ENCODE assay signal across 1 cellular context in the genomic region with DNA sequence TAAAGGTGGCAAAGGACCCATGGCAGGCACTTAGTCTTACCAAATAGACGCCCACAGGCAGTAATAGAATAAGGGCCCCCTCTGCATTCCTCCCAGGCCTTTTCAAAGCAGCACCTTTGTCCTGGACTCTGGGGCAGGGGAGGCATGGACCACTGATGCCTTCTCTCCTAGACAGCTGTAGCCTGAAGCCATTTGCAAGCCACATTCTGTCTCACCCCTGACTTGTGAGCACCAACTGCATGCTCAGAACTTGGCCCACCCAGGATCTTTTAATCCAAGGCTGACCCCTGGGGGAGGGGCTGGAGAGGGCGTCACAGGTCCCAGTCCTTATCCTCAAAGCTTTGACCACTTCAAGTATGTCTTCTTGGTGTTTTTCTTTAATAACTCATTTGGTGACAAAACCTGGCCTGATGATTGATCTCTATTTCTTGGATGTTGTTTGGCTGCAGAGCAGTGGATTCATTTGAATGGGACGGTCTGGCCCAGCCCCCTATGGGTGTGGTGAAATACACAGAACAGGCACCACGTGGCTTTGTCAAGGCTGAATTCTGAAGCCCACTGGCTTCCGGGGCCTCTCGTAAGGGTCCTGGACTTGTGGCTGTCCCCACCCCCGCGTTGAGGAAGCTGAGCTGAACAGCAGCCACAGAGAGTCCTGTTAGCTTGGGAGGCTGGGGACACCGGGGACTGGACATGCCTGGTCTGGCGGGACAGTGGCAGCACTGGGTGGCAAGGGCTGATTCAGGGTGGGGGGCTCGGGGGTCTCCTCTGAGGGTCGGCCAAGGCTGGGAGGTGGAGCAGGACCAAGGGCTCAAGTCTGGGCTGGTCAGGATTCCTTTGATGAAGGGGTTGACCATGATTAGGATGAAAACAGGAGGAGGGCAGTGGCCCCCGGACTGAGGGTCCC.
A peak's percentile ranks its signal among the peaks of the same experiment; 100 is the strongest.
TF ChIP-seq lines count a peak whose summit lies in the region.

No MANE protein-coding gene starts in this region.

TF ChIP-seq in HepG2, 621 proteins besides CTCF, POLR2A, EP300 and RAD21 (continued from another document and continues in another):
- TF ChIP-seq DZIP1 (CRISPR knock-in tag; IDR thresholded peaks at IDR 0.05) = no peak
- TF ChIP-seq POGZ (CRISPR knock-in tag; IDR thresholded peaks at IDR 0.05) = no peak
- peak; percentile 35; the same call in 1 of the 2 replicates for TF ChIP-seq YEATS4 (CRISPR knock-in tag; IDR thresholded peaks at IDR 0.05; ENCODE audit: borderline replicate concordance)
- TF ChIP-seq ZSCAN31 (CRISPR knock-in tag; IDR thresholded peaks at IDR 0.05; ENCODE audit: low read depth) = no peak
- no peak for TF ChIP-seq TSC22D2 (CRISPR knock-in tag; IDR thresholded peaks at IDR 0.05; ENCODE audit: borderline replicate concordance)
- TF ChIP-seq TFAP4 (IDR thresholded peaks at IDR 0.05; ENCODE audit: borderline replicate concordance, low read depth) = no peak
- 0 out of 2 replicates have a peak, but pooled peaks have one; percentile 15 for TF ChIP-seq RFXANK (CRISPR knock-in tag; IDR thresholded peaks at IDR 0.05)
- peak; percentile 51; the same call in 1 of the 2 replicates for TF ChIP-seq NRL (CRISPR knock-in tag; IDR thresholded peaks at IDR 0.05; ENCODE audit: borderline replicate concordance)
- TF ChIP-seq, protein P1, sequence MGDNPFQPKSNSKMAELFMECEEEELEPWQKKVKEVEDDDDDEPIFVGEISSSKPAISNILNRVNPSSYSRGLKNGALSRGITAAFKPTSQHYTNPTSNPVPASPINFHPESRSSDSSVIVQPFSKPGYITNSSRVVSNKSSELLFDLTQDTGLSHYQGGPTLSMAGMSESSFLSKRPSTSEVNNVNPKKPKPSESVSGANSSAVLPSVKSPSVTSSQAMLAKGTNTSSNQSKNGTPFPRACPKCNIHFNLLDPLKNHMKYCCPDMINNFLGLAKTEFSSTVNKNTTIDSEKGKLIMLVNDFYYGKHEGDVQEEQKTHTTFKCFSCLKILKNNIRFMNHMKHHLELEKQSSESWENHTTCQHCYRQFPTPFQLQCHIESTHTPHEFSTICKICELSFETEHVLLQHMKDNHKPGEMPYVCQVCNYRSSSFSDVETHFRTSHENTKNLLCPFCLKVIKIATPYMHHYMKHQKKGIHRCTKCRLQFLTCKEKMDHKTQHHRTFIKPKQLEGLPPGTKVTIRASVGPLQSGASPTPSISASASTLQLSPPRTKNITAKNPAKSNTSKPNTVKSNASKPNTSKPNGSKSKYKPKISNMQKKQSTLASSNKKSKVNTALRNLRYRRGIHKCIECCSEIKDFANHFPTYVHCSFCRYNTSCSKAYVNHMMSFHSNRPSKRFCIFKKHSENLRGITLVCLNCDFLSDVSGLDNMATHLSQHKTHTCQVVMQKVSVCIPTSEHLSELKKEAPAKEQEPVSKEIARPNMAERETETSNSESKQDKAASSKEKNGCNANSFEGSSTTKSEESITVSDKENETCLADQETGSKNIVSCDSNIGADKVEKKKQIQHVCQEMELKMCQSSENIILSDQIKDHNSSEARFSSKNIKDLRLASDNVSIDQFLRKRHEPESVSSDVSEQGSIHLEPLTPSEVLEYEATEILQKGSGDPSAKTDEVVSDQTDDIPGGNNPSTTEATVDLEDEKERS (CRISPR knock-in tag; IDR thresholded peaks at IDR 0.05) = no peak
- no peak for TF ChIP-seq HOXA9 (CRISPR knock-in tag; IDR thresholded peaks at IDR 0.05; ENCODE audit: borderline replicate concordance)
- no peak for TF ChIP-seq ZFP37 (CRISPR knock-in tag; IDR thresholded peaks at IDR 0.05; ENCODE audit: borderline replicate concordance)
- TF ChIP-seq ZNF773 (CRISPR knock-in tag; IDR thresholded peaks at IDR 0.05; ENCODE audit: borderline replicate concordance) = no peak
- TF ChIP-seq TEAD3 (CRISPR knock-in tag; optimal IDR thresholded peaks at IDR 0.05; ENCODE audit: borderline replicate concordance) = no peak
- no peak for TF ChIP-seq ZNF180 (CRISPR knock-in tag; IDR thresholded peaks at IDR 0.05; ENCODE audit: borderline replicate concordance, low read depth)
- peak; percentile 38; the same call in 1 of the 2 replicates for TF ChIP-seq SOX5 (CRISPR knock-in tag; IDR thresholded peaks at IDR 0.05; ENCODE audit: borderline replicate concordance)
- TF ChIP-seq, protein P2, sequence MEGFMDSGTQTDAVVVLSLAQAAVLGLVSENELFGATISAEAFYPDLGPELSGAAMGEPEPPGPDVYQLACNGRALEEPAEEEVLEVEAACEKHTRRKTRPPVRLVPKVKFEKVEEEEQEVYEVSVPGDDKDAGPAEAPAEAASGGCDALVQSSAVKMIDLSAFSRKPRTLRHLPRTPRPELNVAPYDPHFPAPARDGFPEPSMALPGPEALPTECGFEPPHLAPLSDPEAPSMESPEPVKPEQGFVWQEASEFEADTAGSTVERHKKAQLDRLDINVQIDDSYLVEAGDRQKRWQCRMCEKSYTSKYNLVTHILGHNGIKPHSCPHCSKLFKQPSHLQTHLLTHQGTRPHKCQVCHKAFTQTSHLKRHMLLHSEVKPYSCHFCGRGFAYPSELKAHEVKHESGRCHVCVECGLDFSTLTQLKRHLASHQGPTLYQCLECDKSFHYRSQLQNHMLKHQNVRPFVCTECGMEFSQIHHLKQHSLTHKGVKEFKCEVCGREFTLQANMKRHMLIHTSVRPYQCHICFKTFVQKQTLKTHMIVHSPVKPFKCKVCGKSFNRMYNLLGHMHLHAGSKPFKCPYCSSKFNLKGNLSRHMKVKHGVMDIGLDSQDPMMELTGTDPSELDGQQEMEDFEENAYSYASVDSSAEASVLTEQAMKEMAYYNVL (CRISPR knock-in tag; IDR thresholded peaks at IDR 0.05; ENCODE audit: borderline replicate concordance) = no peak
- no peak for TF ChIP-seq TCF12 (IDR thresholded peaks at IDR 0.05)
- TF ChIP-seq TCF12 (CRISPR knock-in tag; IDR thresholded peaks at IDR 0.05) = 0 out of 2 replicates have a peak, but pooled peaks have one; percentile 22
- no peak for TF ChIP-seq GPBP1L1 (CRISPR knock-in tag; IDR thresholded peaks at IDR 0.05)
- no peak for TF ChIP-seq ZNF790 (CRISPR knock-in tag; IDR thresholded peaks at IDR 0.05; ENCODE audit: borderline replicate concordance)
- no peak for TF ChIP-seq ZNF564 (CRISPR knock-in tag; IDR thresholded peaks at IDR 0.05)
- TF ChIP-seq MEIS1 (CRISPR knock-in tag; IDR thresholded peaks at IDR 0.05; ENCODE audit: borderline replicate concordance) = no peak
- no peak; the same call in 1 of the 2 replicates for TF ChIP-seq DNMT3B (CRISPR knock-in tag; conservative IDR thresholded peaks at IDR 0.05)
- no peak for TF ChIP-seq HNF1A (IDR thresholded peaks at IDR 0.05; ENCODE audit: low read depth)
- no peak for TF ChIP-seq HNF1A (CRISPR knock-in tag; IDR thresholded peaks at IDR 0.05; ENCODE audit: borderline replicate concordance)
- no peak for TF ChIP-seq ZSCAN29 (CRISPR knock-in tag; conservative IDR thresholded peaks at IDR 0.05)
- TF ChIP-seq, protein P3, sequence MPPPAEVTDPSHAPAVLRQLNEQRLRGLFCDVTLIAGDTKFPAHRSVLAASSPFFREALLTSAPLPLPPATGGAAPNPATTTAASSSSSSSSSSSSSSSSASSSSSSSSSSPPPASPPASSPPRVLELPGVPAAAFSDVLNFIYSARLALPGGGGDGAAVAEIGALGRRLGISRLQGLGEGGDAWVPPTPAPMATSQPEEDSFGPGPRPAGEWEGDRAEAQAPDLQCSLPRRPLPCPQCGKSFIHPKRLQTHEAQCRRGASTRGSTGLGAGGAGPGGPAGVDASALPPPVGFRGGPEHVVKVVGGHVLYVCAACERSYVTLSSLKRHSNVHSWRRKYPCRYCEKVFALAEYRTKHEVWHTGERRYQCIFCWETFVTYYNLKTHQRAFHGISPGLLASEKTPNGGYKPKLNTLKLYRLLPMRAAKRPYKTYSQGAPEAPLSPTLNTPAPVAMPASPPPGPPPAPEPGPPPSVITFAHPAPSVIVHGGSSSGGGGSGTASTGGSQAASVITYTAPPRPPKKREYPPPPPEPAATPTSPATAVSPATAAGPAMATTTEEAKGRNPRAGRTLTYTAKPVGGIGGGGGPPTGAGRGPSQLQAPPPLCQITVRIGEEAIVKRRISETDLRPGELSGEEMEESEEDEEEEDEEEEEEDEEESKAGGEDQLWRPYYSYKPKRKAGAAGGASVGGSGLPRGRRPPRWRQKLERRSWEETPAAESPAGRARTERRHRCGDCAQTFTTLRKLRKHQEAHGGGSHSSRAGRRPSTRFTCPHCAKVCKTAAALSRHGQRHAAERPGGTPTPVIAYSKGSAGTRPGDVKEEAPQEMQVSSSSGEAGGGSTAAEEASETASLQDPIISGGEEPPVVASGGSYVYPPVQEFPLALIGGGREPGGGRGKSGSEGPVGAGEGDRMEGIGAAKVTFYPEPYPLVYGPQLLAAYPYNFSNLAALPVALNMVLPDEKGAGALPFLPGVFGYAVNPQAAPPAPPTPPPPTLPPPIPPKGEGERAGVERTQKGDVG (CRISPR knock-in tag; IDR thresholded peaks at IDR 0.05; ENCODE audit: borderline replicate concordance) = no peak
